1 cellular context compared by ENCODE assay signal in genomic region chr9:133979124-133979920, GRCh38.
TF ChIP-seq lines count a peak whose summit lies in the region.

No MANE protein-coding gene starts in this region.

TF ChIP-seq in GM23338, 12 proteins besides CTCF, POLR2A, EP300 and RAD21 (continued from another document):
- TF ChIP-seq JUNB (IDR thresholded peaks at IDR 0.05; ENCODE audit: unreplicated experiment) (no peak), NANOG (IDR thresholded peaks at IDR 0.05; ENCODE audit: borderline replicate concordance) (no peak), EZH2phosphoT487 (IDR thresholded peaks at IDR 0.05; ENCODE audit: unreplicated experiment) (no peak)
- TF ChIP-seq, protein P1, sequence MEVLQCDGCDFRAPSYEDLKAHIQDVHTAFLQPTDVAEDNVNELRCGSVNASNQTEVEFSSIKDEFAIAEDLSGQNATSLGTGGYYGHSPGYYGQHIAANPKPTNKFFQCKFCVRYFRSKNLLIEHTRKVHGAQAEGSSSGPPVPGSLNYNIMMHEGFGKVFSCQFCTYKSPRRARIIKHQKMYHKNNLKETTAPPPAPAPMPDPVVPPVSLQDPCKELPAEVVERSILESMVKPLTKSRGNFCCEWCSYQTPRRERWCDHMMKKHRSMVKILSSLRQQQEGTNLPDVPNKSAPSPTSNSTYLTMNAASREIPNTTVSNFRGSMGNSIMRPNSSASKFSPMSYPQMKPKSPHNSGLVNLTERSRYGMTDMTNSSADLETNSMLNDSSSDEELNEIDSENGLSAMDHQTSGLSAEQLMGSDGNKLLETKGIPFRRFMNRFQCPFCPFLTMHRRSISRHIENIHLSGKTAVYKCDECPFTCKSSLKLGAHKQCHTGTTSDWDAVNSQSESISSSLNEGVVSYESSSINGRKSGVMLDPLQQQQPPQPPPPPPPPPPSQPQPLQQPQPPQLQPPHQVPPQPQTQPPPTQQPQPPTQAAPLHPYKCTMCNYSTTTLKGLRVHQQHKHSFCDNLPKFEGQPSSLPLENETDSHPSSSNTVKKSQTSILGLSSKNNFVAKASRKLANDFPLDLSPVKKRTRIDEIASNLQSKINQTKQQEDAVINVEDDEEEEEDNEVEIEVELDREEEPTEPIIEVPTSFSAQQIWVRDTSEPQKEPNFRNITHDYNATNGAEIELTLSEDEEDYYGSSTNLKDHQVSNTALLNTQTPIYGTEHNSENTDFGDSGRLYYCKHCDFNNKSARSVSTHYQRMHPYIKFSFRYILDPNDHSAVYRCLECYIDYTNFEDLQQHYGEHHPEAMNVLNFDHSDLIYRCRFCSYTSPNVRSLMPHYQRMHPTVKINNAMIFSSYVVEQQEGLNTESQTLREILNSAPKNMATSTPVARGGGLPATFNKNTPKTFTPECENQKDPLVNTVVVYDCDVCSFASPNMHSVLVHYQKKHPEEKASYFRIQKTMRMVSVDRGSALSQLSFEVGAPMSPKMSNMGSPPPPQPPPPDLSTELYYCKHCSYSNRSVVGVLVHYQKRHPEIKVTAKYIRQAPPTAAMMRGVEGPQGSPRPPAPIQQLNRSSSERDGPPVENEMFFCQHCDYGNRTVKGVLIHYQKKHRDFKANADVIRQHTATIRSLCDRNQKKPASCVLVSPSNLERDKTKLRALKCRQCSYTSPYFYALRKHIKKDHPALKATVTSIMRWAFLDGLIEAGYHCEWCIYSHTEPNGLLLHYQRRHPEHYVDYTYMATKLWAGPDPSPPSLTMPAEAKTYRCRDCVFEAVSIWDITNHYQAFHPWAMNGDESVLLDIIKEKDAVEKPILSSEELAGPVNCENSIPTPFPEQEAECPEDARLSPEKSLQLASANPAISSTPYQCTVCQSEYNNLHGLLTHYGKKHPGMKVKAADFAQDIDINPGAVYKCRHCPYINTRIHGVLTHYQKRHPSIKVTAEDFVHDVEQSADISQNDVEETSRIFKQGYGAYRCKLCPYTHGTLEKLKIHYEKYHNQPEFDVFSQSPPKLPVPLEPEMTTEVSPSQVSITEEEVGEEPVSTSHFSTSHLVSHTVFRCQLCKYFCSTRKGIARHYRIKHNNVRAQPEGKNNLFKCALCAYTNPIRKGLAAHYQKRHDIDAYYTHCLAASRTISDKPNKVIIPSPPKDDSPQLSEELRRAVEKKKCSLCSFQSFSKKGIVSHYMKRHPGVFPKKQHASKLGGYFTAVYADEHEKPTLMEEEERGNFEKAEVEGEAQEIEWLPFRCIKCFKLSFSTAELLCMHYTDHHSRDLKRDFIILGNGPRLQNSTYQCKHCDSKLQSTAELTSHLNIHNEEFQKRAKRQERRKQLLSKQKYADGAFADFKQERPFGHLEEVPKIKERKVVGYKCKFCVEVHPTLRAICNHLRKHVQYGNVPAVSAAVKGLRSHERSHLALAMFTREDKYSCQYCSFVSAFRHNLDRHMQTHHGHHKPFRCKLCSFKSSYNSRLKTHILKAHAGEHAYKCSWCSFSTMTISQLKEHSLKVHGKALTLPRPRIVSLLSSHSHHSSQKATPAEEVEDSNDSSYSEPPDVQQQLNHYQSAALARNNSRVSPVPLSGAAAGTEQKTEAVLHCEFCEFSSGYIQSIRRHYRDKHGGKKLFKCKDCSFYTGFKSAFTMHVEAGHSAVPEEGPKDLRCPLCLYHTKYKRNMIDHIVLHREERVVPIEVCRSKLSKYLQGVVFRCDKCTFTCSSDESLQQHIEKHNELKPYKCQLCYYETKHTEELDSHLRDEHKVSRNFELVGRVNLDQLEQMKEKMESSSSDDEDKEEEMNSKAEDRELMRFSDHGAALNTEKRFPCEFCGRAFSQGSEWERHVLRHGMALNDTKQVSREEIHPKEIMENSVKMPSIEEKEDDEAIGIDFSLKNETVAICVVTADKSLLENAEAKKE (CRISPR knock-in tag; IDR thresholded peaks at IDR 0.05) = no peak
